ENCODE assay signal across 10 cellular contexts in genomic region chr9:14992025-14992424, GRCh38.
DNase-seq lines count a peak whose midpoint lies in the region; ATAC-seq and TF ChIP-seq lines count a peak whose summit lies in the region.
"Had no signal": no experiment of that assay in that cellular context is flagged by ENCODE, and none has a peak within 500 bp of the region (broad histone marks: within the 10 kb centered on the region; RNA-seq: fewer than 3 reads in every experiment).

No MANE protein-coding gene starts in this region.

- POLR2A ChIA-PET in Caco-2 (lab: Charles Lee): no interaction called here

- DNase-seq in AG09309 (ENCODE audit: low read depth): no peak
- DNase-seq in SK-N-MC (ENCODE audit: low read depth, low spot score): no peak
- DNase-seq in foreskin fibroblast: peak in 1 of 2 donors; percentile 6
- no peak for DNase-seq in activated effector memory CD4-positive, alpha-beta T cell treated with Interleukin-2 at 50 U/mL for 16 hours
- no peak for DNase-seq in Caco-2
- DNase-seq in DMS153 treated with DMSO at 0.1 percent for 48 hours (lab: John Stamatoyannopoulos, UW; ENCODE audit: unreplicated experiment): no peak
- DNase-seq: activated CD4-positive, alpha-beta T cell treated with anti-CD3 and anti-CD28 coated beads, Interleukin-2, amount 50 U/mL, for 48 hours had no signal

- H3K36me3 ChIP-seq in SK-N-MC (ENCODE audit: insufficient read depth, low read length): peaks cover 21% of the 10 kb centered on the region
- H3K36me3 ChIP-seq in Caco-2 (ENCODE audit: control insufficient read depth, insufficient read depth, low read length): no peaks in the 10 kb centered on the region

- H3K9me3 Mint-ChIP-seq in Caco-2 (ENCODE audit: unreplicated experiment): no peaks in the 10 kb centered on the region

- H3K4me1 Mint-ChIP-seq in Caco-2 (ENCODE audit: low read depth, unreplicated experiment): no peaks in the 10 kb centered on the region

- no peaks in the 10 kb centered on the region for H3K27me3 Mint-ChIP-seq in Caco-2 (ENCODE audit: insufficient read depth, unreplicated experiment)

- intact Hi-C loops in Caco-2 (cut with micrococcal nuclease; ENCODE audit: unreplicated experiment): no loop called here

- peak overlapping the region; percentile 90 for H3K9ac ChIP-seq in SK-N-MC (ENCODE audit: insufficient read length)

- H3K4me3 Mint-ChIP-seq in Caco-2 (ENCODE audit: unreplicated experiment): no peak overlapping the region
- H3K4me3 Mint-ChIP-seq: memory B cell had no signal

- ATAC-seq in GM18508 (IDR thresholded peaks at IDR 0.05; ENCODE audit: insufficient read depth, unreplicated experiment) (peak; percentile 46), HG02884 (IDR thresholded peaks at IDR 0.05; ENCODE audit: unreplicated experiment) (no peak)

- no TSS peak for BruUV-seq in Caco-2 (replicated peaks; lab: Mats Ljungman, UMichigan)

- CTCF ChIA-PET in Caco-2 (lab: Charles Lee): no interaction called here

- TF ChIP-seq CTCF in AG09309 (IDR thresholded peaks at IDR 0.05; ENCODE audit: control insufficient read depth, insufficient read depth, low read depth, low read length, missing control alignments) (no peak), foreskin fibroblast (IDR thresholded peaks at IDR 0.05; ENCODE audit: low read depth, low read length) (no peak), Caco-2 (IDR thresholded peaks at IDR 0.05; ENCODE audit: insufficient read depth in 1 of 2, low read depth in 1 of 2, low read length in 1 of 2, severe bottlenecking in 1 of 2, unreplicated experiment in 1 of 2) (no peak)

- peak overlapping the region; percentile 67 for H3K4me3 ChIP-seq in AG09309 (ENCODE audit: control insufficient read depth, low read depth, low read length)
- peak overlapping the region; percentile 89 for H3K4me3 ChIP-seq in SK-N-MC
- peak overlapping the region; percentile 73 for H3K4me3 ChIP-seq in foreskin fibroblast (ENCODE audit: low read depth in 1 of 2, low read length in 2 of 2)
- H3K4me3 ChIP-seq in Caco-2 (ENCODE audit: low read depth, low read length): no peak overlapping the region

- no peaks in the 10 kb centered on the region for H3K27me3 ChIP-seq in Caco-2 (replicated peaks; ENCODE audit: control insufficient read depth, insufficient read depth, low read length)

- H3K27ac Mint-ChIP-seq in Caco-2 (ENCODE audit: unreplicated experiment): no peak overlapping the region
- H3K27ac Mint-ChIP-seq: memory B cell had no signal

- H3K4me1 ChIP-seq in Caco-2: no peaks in the 10 kb centered on the region

- H3K27ac ChIP-seq in SK-N-MC: peak overlapping the region; percentile 94

- no peaks in the 10 kb centered on the region for H3K9me3 ChIP-seq in SK-N-MC (ENCODE audit: low read depth, low read length)
- H3K9me3 ChIP-seq in Caco-2: no peaks in the 10 kb centered on the region

- no peaks in the 10 kb centered on the region for H3K36me3 Mint-ChIP-seq in Caco-2 (ENCODE audit: insufficient read depth, unreplicated experiment)
